21 cellular contexts compared by ENCODE assay signal in genomic region chr17:10435096-10435495, GRCh38. TPM values are rescaled to one million over a fixed set of nuclear protein-coding genes. Genes with fewer than 3 reads are reported as not detected.
"Had no signal": no experiment of that assay in that cellular context is flagged by ENCODE, and none has a peak within 500 bp of the region (broad histone marks: within the 10 kb centered on the region; RNA-seq: fewer than 3 reads in every experiment).

No MANE protein-coding gene starts in this region.

- H3K4me1 Mint-ChIP-seq: activated naive CD8-positive, alpha-beta T cell treated with anti-CD3 and anti-CD28 coated beads, Interleukin-2, amount 50 U/mL, for 24 hours had no signal

- H3K9me3 ChIP-seq: gastrocnemius medialis, mucosa of descending colon, neutrophil, thoracic aorta, uterus had no signal

- H3K36me3 Mint-ChIP-seq: naive thymus-derived CD4-positive, alpha-beta T cell had no signal

- H3K36me3 ChIP-seq: ascending aorta, gastrocnemius medialis, heart left ventricle, neutrophil, thoracic aorta, uterus had no signal

- H3K4me3 Mint-ChIP-seq: activated naive CD8-positive, alpha-beta T cell treated with anti-CD3 and anti-CD28 coated beads, Interleukin-2, amount 50 U/mL, for 24 hours; effector memory CD8-positive, alpha-beta T cell; naive thymus-derived CD4-positive, alpha-beta T cell had no signal

- H3K4me1 ChIP-seq: ascending aorta, gastrocnemius medialis, heart left ventricle, uterus had no signal

- H3K27ac Mint-ChIP-seq: activated naive CD8-positive, alpha-beta T cell treated with anti-CD3 and anti-CD28 coated beads, Interleukin-2, amount 50 U/mL, for 24 hours; effector memory CD8-positive, alpha-beta T cell; naive thymus-derived CD4-positive, alpha-beta T cell had no signal

- DNase-seq: activated CD4-positive, alpha-beta T cell treated with anti-CD3 and anti-CD28 coated beads, Interleukin-2, amount 50 U/mL, for 1 hour; activated naive CD4-positive, alpha-beta T cell treated with Interleukin-2 at 50 U/mL for 16 hours; activated naive CD8-positive, alpha-beta T cell treated with anti-CD3 and anti-CD28 coated beads, Interleukin-2, amount 50 U/mL, for 24 hours; dermis blood vessel endothelial cell; effector memory CD8-positive, alpha-beta T cell; gastrocnemius medialis; heart left ventricle; left colon; mucosa of descending colon; naive thymus-derived CD4-positive, alpha-beta T cell; stimulated activated CD4-positive, alpha-beta T cell treated with anti-CD3 and anti-CD28 coated beads, Interleukin-12 subunit alpha, Interleukin-12 subunit beta, amount 100 ng/mL, for 4 hours; stimulated activated CD4-positive, alpha-beta T cell treated with anti-CD3 and anti-CD28 coated beads, Interleukin-2, amount 100 ng/mL, for 24 hours; uterus had no signal

- H3K27ac ChIP-seq: ascending aorta, gastrocnemius medialis, heart left ventricle, neutrophil, thoracic aorta, uterus had no signal

- H3K4me3 ChIP-seq: ascending aorta, gastrocnemius medialis, heart left ventricle, lung, mucosa of descending colon, thoracic aorta, uterus had no signal

- H3K27me3 ChIP-seq: ascending aorta, gastrocnemius medialis, uterus had no signal

- ATAC-seq: activated naive CD8-positive, alpha-beta T cell treated with anti-CD3 and anti-CD28 coated beads, Interleukin-2, amount 50 U/mL, for 24 hours; effector memory CD8-positive, alpha-beta T cell; gastrocnemius medialis; heart left ventricle; left colon; mucosa of descending colon; naive thymus-derived CD4-positive, alpha-beta T cell had no signal

RNA-seq across cellular contexts. Expression of gene MYH8, which starts 13.3 kb away (rescaled TPM):
- total RNA-seq: activated CD8-positive, alpha-beta memory T cell treated with anti-CD3 and anti-CD28 coated beads for 36 hours; ascending aorta; bronchial epithelial cell; chondrocyte; dermis blood vessel endothelial cell; left colon; mucosa of descending colon; naive thymus-derived CD4-positive, alpha-beta T cell; renal cortical epithelial cell; thoracic aorta; uterus had no signal
- polyA plus RNA-seq: heart left ventricle; lung; naive thymus-derived CD4-positive, alpha-beta T cell had no signal

RNA-seq across cellular contexts. Expression of gene MYH4, which starts 34.3 kb away (rescaled TPM):
- total RNA-seq: activated CD8-positive, alpha-beta memory T cell treated with anti-CD3 and anti-CD28 coated beads for 36 hours; ascending aorta; bronchial epithelial cell; chondrocyte; dermis blood vessel endothelial cell; heart left ventricle; left colon; lung; mucosa of descending colon; naive thymus-derived CD4-positive, alpha-beta T cell; renal cortical epithelial cell; thoracic aorta; uterus had no signal
- polyA plus RNA-seq: heart left ventricle; lung; naive thymus-derived CD4-positive, alpha-beta T cell had no signal
